In genomic region chr7:98084631-98085030, GRCh38 we compare ENCODE assay signal across 14 cellular contexts.
"Had no signal": no experiment of that assay in that cellular context is flagged by ENCODE, and none has a peak within 500 bp of the region (broad histone marks: within the 10 kb centered on the region; RNA-seq: fewer than 3 reads in every experiment).

No MANE protein-coding gene starts in this region.

- DNase-seq: activated CD4-positive, alpha-beta T cell treated with anti-CD3 and anti-CD28 coated beads, Interleukin-2, amount 50 U/mL, for 1 hour; activated CD4-positive, CD25-positive, alpha-beta regulatory T cell treated with anti-CD3 and anti-CD28 coated beads, Interleukin-2, amount 50 U/mL, for 72 hours; activated gamma-delta T cell; immature natural killer cell; kidney glomerular epithelial cell; left ventricle myocardium superior; naive thymus-derived CD4-positive, alpha-beta T cell; stimulated activated CD4-positive, alpha-beta T cell treated with anti-CD3 and anti-CD28 coated beads, Interleukin-4, amount 100 ng/mL, for 24 hours; upper lobe of left lung had no signal

- H3K36me3 ChIP-seq: ascending aorta, neutrophil, pancreas, right lobe of liver, thoracic aorta, upper lobe of left lung had no signal

- H3K27me3 ChIP-seq: ascending aorta, pancreas, right lobe of liver, upper lobe of left lung had no signal

- H3K9me3 ChIP-seq: ascending aorta, neutrophil, pancreas, right lobe of liver, thoracic aorta, upper lobe of left lung had no signal

- H3K4me1 ChIP-seq: ascending aorta, pancreas, right lobe of liver, upper lobe of left lung had no signal

- H3K27ac ChIP-seq: ascending aorta, neutrophil, pancreas, right lobe of liver, thoracic aorta, upper lobe of left lung had no signal

- H3K4me3 ChIP-seq: ascending aorta, pancreas, right lobe of liver, thoracic aorta, upper lobe of left lung had no signal
